Comparison of ENCODE assay signal across 8 cellular contexts in the genomic region with DNA sequence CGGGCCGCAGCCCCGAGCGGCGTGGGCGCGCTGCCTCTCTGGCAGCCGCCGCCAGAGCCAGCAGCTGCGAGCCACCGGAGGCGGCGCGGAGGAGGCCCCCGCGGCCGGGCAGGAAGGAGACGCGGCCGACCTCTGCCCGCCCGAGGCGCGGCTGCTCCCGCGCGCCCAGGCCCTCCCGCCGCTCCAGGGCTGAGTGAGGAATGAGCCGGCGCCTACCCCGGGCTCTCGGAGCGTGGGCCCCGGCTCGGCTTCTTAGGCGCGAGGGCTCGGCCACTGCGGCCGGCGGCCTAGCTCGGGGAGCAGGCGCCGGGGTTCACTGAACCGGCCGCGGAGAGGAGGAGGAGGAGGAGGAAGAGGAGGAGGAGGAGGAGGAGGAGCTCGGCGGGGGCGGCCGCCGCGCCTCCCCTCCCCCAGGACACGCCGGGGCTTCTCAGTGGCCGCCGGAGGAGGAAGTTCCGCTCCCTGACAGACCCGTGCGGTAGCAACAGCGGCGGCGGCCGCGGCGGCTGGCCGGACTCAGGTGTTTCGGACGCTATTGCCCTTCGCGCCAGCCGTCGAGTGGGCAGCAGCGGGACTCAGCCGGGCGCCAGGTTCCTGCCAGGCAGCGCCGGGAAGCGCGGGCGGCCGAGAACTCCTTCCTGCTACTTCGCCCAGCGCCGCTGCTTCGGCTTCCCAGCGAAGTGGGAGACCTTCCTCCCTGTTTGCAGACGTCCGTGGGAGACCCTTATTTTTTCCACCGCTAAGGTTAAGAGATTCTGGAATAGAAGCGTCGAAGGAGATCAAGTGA. TPM values are rescaled to one million over a fixed set of nuclear protein-coding genes. Genes with fewer than 3 reads are reported as not detected.
DNase-seq lines count a peak whose midpoint lies in the region; ATAC-seq and TF ChIP-seq lines count a peak whose summit lies in the region.

MAN1A2 (plus strand) TSS at position 468 of the 787 bp plus-strand sequence. CDS start 735 bp downstream, outside the sequence.

- no peaks in the 10 kb centered on the region for H3K9me3 Mint-ChIP-seq in Caco-2 (ENCODE audit: unreplicated experiment)
- H3K9me3 Mint-ChIP-seq in naive thymus-derived CD4-positive, alpha-beta T cell = peaks cover 0 to 4% (median 0%) of the 10 kb centered on the region in 11 donors

- peaks cover 24% of the 10 kb centered on the region for H3K4me1 Mint-ChIP-seq in Caco-2 (ENCODE audit: low read depth, unreplicated experiment)
- peaks cover 45 to 80% (median 71%) of the 10 kb centered on the region in 7 donors for H3K4me1 Mint-ChIP-seq in naive thymus-derived CD4-positive, alpha-beta T cell

- H3K4me3 Mint-ChIP-seq in Caco-2 (ENCODE audit: unreplicated experiment) = peak within 1 kb of the TSS; percentile 95
- peak within 1 kb of the TSS; percentile 92 to 98 (median 95) for H3K4me3 Mint-ChIP-seq in naive thymus-derived CD4-positive, alpha-beta T cell

- no peaks in the 10 kb centered on the region for H3K9me3 ChIP-seq in Caco-2
- no peaks in the 10 kb centered on the region for H3K9me3 ChIP-seq in Peyer's patch
- no peaks in the 10 kb centered on the region for H3K9me3 ChIP-seq in naive thymus-derived CD4-positive, alpha-beta T cell (ENCODE audit: control insufficient read depth in 2 of 3, low read length in 3 of 3)

- POLR2A ChIA-PET in Caco-2 (lab: Charles Lee) = no interaction called here
- POLR2A ChIA-PET in naive thymus-derived CD4-positive, alpha-beta T cell (lab: Charles Lee) = interaction anchor here (0.7 to 1.6 kb wide), 7 partner anchors 9 to 308 kb away, joined by 3 to 9 read pairs (median 5); partner anchors contain the start of gene TTF2

- no peaks in the 10 kb centered on the region for H3K27me3 Mint-ChIP-seq in Caco-2 (ENCODE audit: insufficient read depth, unreplicated experiment)
- no peaks in the 10 kb centered on the region for H3K27me3 Mint-ChIP-seq in naive thymus-derived CD4-positive, alpha-beta T cell

- TF ChIP-seq POLR2A in Peyer's patch (IDR thresholded peaks at IDR 0.05) = peak; percentile 74 to 81

- H3K27ac ChIP-seq in Peyer's patch = peak within 1 kb of the TSS; percentile 96 to 99 (median 98)
- peak within 1 kb of the TSS; percentile 91 for H3K27ac ChIP-seq in naive thymus-derived CD4-positive, alpha-beta T cell (ENCODE audit: low read depth, low read length)

- H3K27me3 ChIP-seq in Caco-2 (replicated peaks; ENCODE audit: control insufficient read depth, insufficient read depth, low read length) (no peaks in the 10 kb centered on the region), Peyer's patch (no peaks in the 10 kb centered on the region)
- no peaks in the 10 kb centered on the region for H3K27me3 ChIP-seq in naive thymus-derived CD4-positive, alpha-beta T cell (ENCODE audit: control insufficient read depth in 2 of 2, insufficient read depth in 2 of 2, low read length in 2 of 2)

- H3K36me3 ChIP-seq in Caco-2 (ENCODE audit: control insufficient read depth, insufficient read depth, low read length) = no peaks in the 10 kb centered on the region
- no peaks in the 10 kb centered on the region for H3K36me3 ChIP-seq in Peyer's patch
- peaks cover 0 to 6% (median 0%) of the 10 kb centered on the region in 3 experiments for H3K36me3 ChIP-seq in naive thymus-derived CD4-positive, alpha-beta T cell (ENCODE audit: control insufficient read depth in 2 of 3, insufficient read depth in 3 of 3, low read length in 3 of 3)

- BruUV-seq in Caco-2 (replicated peaks; lab: Mats Ljungman, UMichigan) = no TSS peak

- intact Hi-C loops in Caco-2 (cut with micrococcal nuclease; ENCODE audit: unreplicated experiment) = no loop called here
- intact Hi-C loops in naive thymus-derived CD4-positive, alpha-beta T cell (cut with micrococcal nuclease) = loop anchor here (1.0 to 10.0 kb wide), 17 partner anchors 8 to 1774 kb away; partner anchors contain the start of genes GDAP2 (in 2 of the 2), TTF2 (in 2 of the 2), WDR3 (in 2 of the 2) and ATP1A1 (in 1 of the 2)

- TF ChIP-seq CTCF in Caco-2 (IDR thresholded peaks at IDR 0.05; ENCODE audit: insufficient read depth in 1 of 2, low read depth in 1 of 2, low read length in 1 of 2, severe bottlenecking in 1 of 2, unreplicated experiment in 1 of 2) (no peak), Peyer's patch (IDR thresholded peaks at IDR 0.05) (peak in 2 of 6 experiments; percentile 10 to 20)

- H3K4me3 ChIP-seq in Caco-2 (ENCODE audit: low read depth, low read length) (peak within 1 kb of the TSS; percentile 89), Peyer's patch (peak within 1 kb of the TSS; percentile 79 to 97 (median 84))
- H3K4me3 ChIP-seq in naive thymus-derived CD4-positive, alpha-beta T cell (ENCODE audit: low read length) = peak within 1 kb of the TSS; percentile 83

- no peaks in the 10 kb centered on the region for H3K36me3 Mint-ChIP-seq in Caco-2 (ENCODE audit: insufficient read depth, unreplicated experiment)
- peaks cover 0 to 6% (median 0%) of the 10 kb centered on the region in 5 donors for H3K36me3 Mint-ChIP-seq in naive thymus-derived CD4-positive, alpha-beta T cell

- CTCF ChIA-PET in Caco-2 (lab: Charles Lee) = no interaction called here
- CTCF ChIA-PET in naive thymus-derived CD4-positive, alpha-beta T cell (lab: Charles Lee) = no interaction called here

- peak; percentile 67 for ATAC-seq in GM19463 (IDR thresholded peaks at IDR 0.05; ENCODE audit: unreplicated experiment)
- ATAC-seq in naive thymus-derived CD4-positive, alpha-beta T cell = peak; percentile 78

- H3K27ac Mint-ChIP-seq in Caco-2 (ENCODE audit: unreplicated experiment) = peak within 1 kb of the TSS; percentile 67
- H3K27ac Mint-ChIP-seq in naive thymus-derived CD4-positive, alpha-beta T cell = peak within 1 kb of the TSS; percentile 92 to 99 (median 97)

- H3K4me1 ChIP-seq in Caco-2 = peaks cover 25% of the 10 kb centered on the region
- H3K4me1 ChIP-seq in Peyer's patch = peaks cover 0 to 16% (median 6%) of the 10 kb centered on the region in 4 donors
- H3K4me1 ChIP-seq in naive thymus-derived CD4-positive, alpha-beta T cell (ENCODE audit: control insufficient read depth in 2 of 2, insufficient read depth in 2 of 2, low read length in 2 of 2) = peaks cover 23 to 42% of the 10 kb centered on the region in 2 donors

- DNase-seq in Caco-2 (peak; percentile 77), HPDE6-E6E7 (ENCODE audit: extremely low spot score) (peak; percentile 49), Peyer's patch (peak; percentile 86 to 96 (median 93)), fibroblast of gingiva (ENCODE audit: low read depth) (peak; percentile 82)
- peak; percentile 42 to 62 for DNase-seq in activated T-helper 1 cell treated with anti-CD3 and anti-CD28 coated beads, Interleukin-2, amount 50 U/mL, for 16 hours (ENCODE audit: low read depth in 1 of 2, low spot score in 1 of 2)
- DNase-seq in naive thymus-derived CD4-positive, alpha-beta T cell = peak in 7 of 9 donors; percentile 59 to 79 (median 75)
- peak; percentile 52 to 89 (median 70) for DNase-seq in stimulated activated naive CD4-positive, alpha-beta T cell (lab: John Stamatoyannopoulos, UW)

RNA-seq across cellular contexts. Expression of gene MAN1A2, which starts in this region (rescaled TPM):
- total RNA-seq in Caco-2 (2022) = 19.2 and 21.0 TPM in 2 replicates
- 10 to 100 TPM; 43.2 to 53.8 (median 49.4) TPM for total RNA-seq in Peyer's patch
- 10 to 100 TPM; 40.4 to 63.4 (median 47.1) TPM for total RNA-seq in naive thymus-derived CD4-positive, alpha-beta T cell
- polyA plus RNA-seq in naive thymus-derived CD4-positive, alpha-beta T cell = 10 to 100 TPM; 10.5 to 20.9 TPM

Comparison
In these comparisons a context has a peak if more than half of its experiments do, and no peak if none do; other contexts are left out.
1. Peak in every context shown above with its lines: DNase-seq, ATAC-seq, H3K4me3 ChIP-seq and H3K27ac ChIP-seq.